ENCODE assay signal across 14 cellular contexts in genomic region chr20:57374931-57375651, GRCh38. TPM values are rescaled to one million over a fixed set of nuclear protein-coding genes. Genes with fewer than 3 reads are reported as not detected.
DNase-seq lines count a peak whose midpoint lies in the region; ATAC-seq and TF ChIP-seq lines count a peak whose summit lies in the region.
"Had no signal": no experiment of that assay in that cellular context is flagged by ENCODE, and none has a peak within 500 bp of the region (broad histone marks: within the 10 kb centered on the region; RNA-seq: fewer than 3 reads in every experiment).

No MANE protein-coding gene starts in this region.

- TF ChIP-seq CTCF in left ventricle myocardium inferior (IDR thresholded peaks at IDR 0.05; ENCODE audit: borderline replicate concordance) (no peak), stomach (IDR thresholded peaks at IDR 0.05) (no peak)

- DNase-seq in Kasumi-1 (lab: John Stamatoyannopoulos, UW): peak; percentile 3 to 27
- DNase-seq in left ventricle myocardium inferior: no peak
- DNase-seq in stomach: no peak
- no peak for DNase-seq in DMS53 (lab: John Stamatoyannopoulos, UW)
- DNase-seq in activated CD8-positive, alpha-beta memory T cell treated with anti-CD3 and anti-CD28 coated beads, Interleukin-2, amount 50 U/mL, for 48 hours: no peak
- DNase-seq in T1000 (lab: John Stamatoyannopoulos, UW): no peak
- DNase-seq: glutamatergic neuron, NCI-H187, testis had no signal

- H3K27me3 Mint-ChIP-seq in activated T-helper 17 cell treated with anti-CD3 and anti-CD28 coated beads, Interleukin-2, amount 50 U/mL, for 72 hours: no peaks in the 10 kb centered on the region

- peaks cover 72% of the 10 kb centered on the region for H3K36me3 Mint-ChIP-seq in activated T-helper 17 cell treated with anti-CD3 and anti-CD28 coated beads, Interleukin-2, amount 50 U/mL, for 72 hours (ENCODE audit: low read depth)

- H3K27ac ChIP-seq in left ventricle myocardium inferior (replicated peaks) (peak overlapping the region; percentile 41), stomach (peak overlapping the region in 4 of 5 donors; percentile 26 to 70 (median 50))
- H3K27ac ChIP-seq: SJSA1, testis had no signal

- H3K27ac Mint-ChIP-seq in activated T-helper 17 cell treated with anti-CD3 and anti-CD28 coated beads, Interleukin-2, amount 50 U/mL, for 72 hours: peak overlapping the region; percentile 34

- H3K9me3 ChIP-seq in left ventricle myocardium inferior (replicated peaks) (no peaks in the 10 kb centered on the region), stomach (no peaks in the 10 kb centered on the region)
- H3K9me3 ChIP-seq: SJSA1, testis had no signal

- peak overlapping the region; percentile 19 for H3K4me3 ChIP-seq in left ventricle myocardium inferior
- H3K4me3 ChIP-seq in stomach: peak overlapping the region in 1 of 4 donors; percentile 26
- H3K4me3 ChIP-seq: SJSA1, testis had no signal

- WGBS in stomach, 5 donors: 77 to 87% (median 81%) methylated on average over 14 of the region's 14 CpGs

- peaks cover 19% of the 10 kb centered on the region for H3K4me1 ChIP-seq in left ventricle myocardium inferior
- peaks cover 0 to 7% (median 0%) of the 10 kb centered on the region in 4 donors for H3K4me1 ChIP-seq in stomach
- H3K4me1 ChIP-seq: SJSA1, testis had no signal

- ATAC-seq in activated T-helper 17 cell treated with anti-CD3 and anti-CD28 coated beads, Interleukin-2, amount 50 U/mL, for 72 hours (replicated peaks): no peak
- ATAC-seq in GM21723 (IDR thresholded peaks at IDR 0.05; ENCODE audit: unreplicated experiment): no peak
- ATAC-seq: HCT116 had no signal

- intact Hi-C loops in left ventricle myocardium inferior (cut with micrococcal nuclease): no loop called here
- intact Hi-C loops in stomach (cut with DNase I; ENCODE audit: low total_unique reads): no loop called here

- TF ChIP-seq EP300 in stomach (IDR thresholded peaks at IDR 0.05): no peak

- no peak overlapping the region for H3K4me3 Mint-ChIP-seq in activated T-helper 17 cell treated with anti-CD3 and anti-CD28 coated beads, Interleukin-2, amount 50 U/mL, for 72 hours

- no peaks in the 10 kb centered on the region for H3K9me3 Mint-ChIP-seq in activated T-helper 17 cell treated with anti-CD3 and anti-CD28 coated beads, Interleukin-2, amount 50 U/mL, for 72 hours

- peaks cover 3% of the 10 kb centered on the region for H3K4me1 Mint-ChIP-seq in activated T-helper 17 cell treated with anti-CD3 and anti-CD28 coated beads, Interleukin-2, amount 50 U/mL, for 72 hours

- H3K36me3 ChIP-seq in left ventricle myocardium inferior (peaks cover 96% of the 10 kb centered on the region), stomach (peaks cover 73 to 100% (median 100%) of the 10 kb centered on the region in 4 donors)
- H3K36me3 ChIP-seq: SJSA1 had no signal

- H3K27me3 ChIP-seq in left ventricle myocardium inferior (ENCODE audit: low read depth): no peaks in the 10 kb centered on the region
- no peaks in the 10 kb centered on the region for H3K27me3 ChIP-seq in stomach
- H3K27me3 ChIP-seq: SJSA1, testis had no signal

- no peak for TF ChIP-seq POLR2A in stomach (IDR thresholded peaks at IDR 0.05)

RNA-seq across cellular contexts. Expression of gene RBM38, which starts 16.1 kb away (rescaled TPM):
- 10 to 100 TPM; 63.0 to 64.3 TPM for total RNA-seq in activated T-helper 17 cell treated with anti-CD3 and anti-CD28 coated beads, Interleukin-2, amount 50 U/mL, for 72 hours
- total RNA-seq in left ventricle myocardium inferior (75.5 TPM), stomach (10 to 100 TPM in 4 of 5 donors, 1 to 10 TPM in 1; 5.3 to 37.8 (median 13.6) TPM)
- 10 to 100 TPM; 15.8 to 25.2 (median 17.0) TPM for polyA plus RNA-seq in stomach

RNA-seq across cellular contexts. Expression of gene RAE1, which starts 24.0 kb away (rescaled TPM):
- 10 to 100 TPM; 48.3 to 79.7 TPM for total RNA-seq in activated T-helper 17 cell treated with anti-CD3 and anti-CD28 coated beads, Interleukin-2, amount 50 U/mL, for 72 hours
- 15.3 TPM for total RNA-seq in left ventricle myocardium inferior
- total RNA-seq in stomach: 10 to 100 TPM in 4 of 5 donors, 1 to 10 TPM in 1; 6.4 to 65.6 (median 16.7) TPM
- 10 to 100 TPM; 11.3 to 14.2 (median 12.1) TPM for polyA plus RNA-seq in stomach

RNA-seq across cellular contexts. Expression of gene SPO11, which starts 45.5 kb away (rescaled TPM):
- total RNA-seq in activated T-helper 17 cell treated with anti-CD3 and anti-CD28 coated beads, Interleukin-2, amount 50 U/mL, for 72 hours: not detected
- total RNA-seq in left ventricle myocardium inferior (not detected), stomach (not detected)
- not detected for polyA plus RNA-seq in stomach
- total RNA-seq: mucosa of gallbladder, SJSA1 had no signal

Comparison
In these comparisons a context has a peak if more than half of its experiments do, and no peak if none do; other contexts are left out.
1. DNase-seq: peak in Kasumi-1 (2 of 2); none in left ventricle myocardium inferior (single experiment), stomach (single experiment), DMS53 (single experiment), activated CD8-positive, alpha-beta memory T cell treated with anti-CD3 and anti-CD28 coated beads, Interleukin-2, amount 50 U/mL, for 48 hours (single experiment) and T1000 (single experiment).